In genomic region chr20:21505161-21505809, GRCh38 we compare ENCODE assay signal across 1 cellular context.
TF ChIP-seq lines count a peak whose summit lies in the region.

No MANE protein-coding gene starts in this region.

TF ChIP-seq in HepG2, 621 proteins besides CTCF, POLR2A, EP300 and RAD21 (continued from another document and continues in another):
- TF ChIP-seq CSRNP2 (CRISPR knock-in tag; conservative IDR thresholded peaks at IDR 0.05; ENCODE audit: low read depth) (no peak), KLF12 (CRISPR knock-in tag; IDR thresholded peaks at IDR 0.05; ENCODE audit: borderline replicate concordance) (no peak), JARID2 (CRISPR knock-in tag; IDR thresholded peaks at IDR 0.05; ENCODE audit: insufficient replicate concordance) (peak; percentile 75), NFATC3 (CRISPR knock-in tag; IDR thresholded peaks at IDR 0.05) (0 out of 2 replicates have a peak, but pooled peaks have one; percentile 65), ZFYVE20 (CRISPR knock-in tag; IDR thresholded peaks at IDR 0.05; ENCODE audit: borderline replicate concordance, low read depth) (no peak), KDM5B (CRISPR knock-in tag; IDR thresholded peaks at IDR 0.05; ENCODE audit: borderline replicate concordance) (peak; percentile 77; the same call in 1 of the 2 replicates), MEF2D (CRISPR knock-in tag; IDR thresholded peaks at IDR 0.05) (peak; percentile 49; the same call in 1 of the 2 replicates), ZSCAN5A (CRISPR knock-in tag; IDR thresholded peaks at IDR 0.05; ENCODE audit: borderline replicate concordance) (no peak), HNF1B (CRISPR knock-in tag; IDR thresholded peaks at IDR 0.05) (peak; percentile 72; the same call in 1 of the 2 replicates), ZNF382 (CRISPR knock-in tag; IDR thresholded peaks at IDR 0.05; ENCODE audit: borderline replicate concordance) (no peak), ATF5 (CRISPR knock-in tag; IDR thresholded peaks at IDR 0.05; ENCODE audit: low read depth) (no peak), ARID5B (CRISPR knock-in tag; IDR thresholded peaks at IDR 0.05) (peak; percentile 27; the same call in 1 of the 2 replicates), SSRP1 (CRISPR knock-in tag; IDR thresholded peaks at IDR 0.05) (no peak), ZNF777 (CRISPR knock-in tag; IDR thresholded peaks at IDR 0.05) (peak; percentile 68; the same call in 1 of the 2 replicates), SATB2 (CRISPR knock-in tag; IDR thresholded peaks at IDR 0.05) (no peak), ZNF614 (CRISPR knock-in tag; IDR thresholded peaks at IDR 0.05; ENCODE audit: borderline replicate concordance) (no peak), HIC2 (CRISPR knock-in tag; IDR thresholded peaks at IDR 0.05; ENCODE audit: low read depth) (no peak), MAZ (IDR thresholded peaks at IDR 0.05; ENCODE audit: borderline replicate concordance, low read depth, low read length) (no peak), MAZ (CRISPR knock-in tag; IDR thresholded peaks at IDR 0.05; ENCODE audit: low read depth) (peak; percentile 71; the same call in 1 of the 2 replicates), DMAP1 (CRISPR knock-in tag; IDR thresholded peaks at IDR 0.05) (no peak), ZNF737 (CRISPR knock-in tag; IDR thresholded peaks at IDR 0.05; ENCODE audit: borderline replicate concordance) (no peak; the same call in 1 of the 2 replicates), MYC (CRISPR knock-in tag; IDR thresholded peaks at IDR 0.05; ENCODE audit: borderline replicate concordance) (peak; percentile 35; the same call in 1 of the 2 replicates), ZEB1 (IDR thresholded peaks at IDR 0.05; ENCODE audit: insufficient replicate concordance, low read depth) (no peak), CHD4 (IDR thresholded peaks at IDR 0.05; ENCODE audit: borderline replicate concordance, low read length) (no peak), ZNF18 (CRISPR knock-in tag; IDR thresholded peaks at IDR 0.05; ENCODE audit: insufficient replicate concordance) (no peak), ZSCAN29 (CRISPR knock-in tag; conservative IDR thresholded peaks at IDR 0.05) (no peak), ZNF564 (CRISPR knock-in tag; IDR thresholded peaks at IDR 0.05) (no peak), HMG20B (CRISPR knock-in tag; conservative IDR thresholded peaks at IDR 0.05) (peak; percentile 23; the same call in 1 of the 2 replicates), ZNF800 (CRISPR knock-in tag; IDR thresholded peaks at IDR 0.05) (no peak; the same call in 1 of the 2 replicates), ZNF772 (CRISPR knock-in tag; IDR thresholded peaks at IDR 0.05) (no peak), ZNF256 (CRISPR knock-in tag; conservative IDR thresholded peaks at IDR 0.05) (no peak), NAIF1 (CRISPR knock-in tag; IDR thresholded peaks at IDR 0.05; ENCODE audit: borderline replicate concordance) (no peak), ZBTB25 (CRISPR knock-in tag; IDR thresholded peaks at IDR 0.05) (0 out of 2 replicates have a peak, but pooled peaks have one; percentile 47), ARNT2 (CRISPR knock-in tag; IDR thresholded peaks at IDR 0.05; ENCODE audit: low read depth) (peak; percentile 60; the same call in 1 of the 2 replicates), HBP1 (CRISPR knock-in tag; IDR thresholded peaks at IDR 0.05; ENCODE audit: low read depth) (0 out of 2 replicates have a peak, but pooled peaks have one; percentile 51), ZNF326 (CRISPR knock-in tag; IDR thresholded peaks at IDR 0.05; ENCODE audit: borderline replicate concordance) (no peak), ZNF724P (CRISPR knock-in tag; IDR thresholded peaks at IDR 0.05; ENCODE audit: borderline replicate concordance) (peak; percentile 10; the same call in 1 of the 2 replicates), KAT7 (CRISPR knock-in tag; IDR thresholded peaks at IDR 0.05; ENCODE audit: borderline replicate concordance) (0 out of 2 replicates have a peak, but pooled peaks have one; percentile 40), FOSL1 (CRISPR knock-in tag; IDR thresholded peaks at IDR 0.05; ENCODE audit: borderline replicate concordance) (no peak), NPAS2 (CRISPR knock-in tag; IDR thresholded peaks at IDR 0.05; ENCODE audit: borderline replicate concordance) (no peak), ZGPAT (CRISPR knock-in tag; IDR thresholded peaks at IDR 0.05) (peak; percentile 38; the same call in 1 of the 2 replicates), WIZ (CRISPR knock-in tag; IDR thresholded peaks at IDR 0.05) (no peak)
